Comparison of ENCODE assay signal across 8 cellular contexts in the genomic region with DNA sequence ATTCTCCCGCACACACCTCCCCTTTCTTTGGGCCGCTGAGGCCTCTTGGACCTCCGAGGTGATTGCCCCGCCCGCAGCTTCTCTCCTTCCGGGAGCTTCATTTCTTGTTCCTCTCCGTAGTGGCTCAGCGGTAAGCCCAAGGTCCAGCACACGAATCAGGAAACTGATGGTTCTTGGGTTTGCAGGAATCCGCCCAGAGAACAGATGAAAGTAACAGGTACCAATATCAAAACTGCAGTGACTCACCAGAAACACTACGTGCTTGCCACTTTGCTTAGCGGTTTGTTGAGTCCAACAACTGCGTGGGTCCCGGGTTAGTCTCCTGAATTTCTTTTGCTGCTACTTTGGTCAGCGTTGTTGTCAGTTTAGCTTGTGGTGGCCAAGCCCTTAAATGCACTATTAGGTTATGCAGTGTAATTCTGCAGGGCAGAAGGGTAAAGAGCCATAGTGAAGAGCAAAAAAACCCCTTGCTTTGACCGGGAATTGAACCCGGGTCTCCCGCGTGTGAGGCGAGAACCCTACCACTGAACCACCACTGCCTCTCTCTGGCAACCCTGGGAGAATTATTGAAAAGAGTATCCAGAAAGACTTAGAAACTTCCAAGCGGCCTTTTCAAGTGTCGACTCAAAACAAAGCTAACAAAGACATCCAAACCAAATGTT.
DNase-seq lines count a peak whose midpoint lies in the region; ATAC-seq, FAIRE-seq and TF ChIP-seq lines count a peak whose summit lies in the region.
"Not testable (repeated sequence)": the region's sequence is repeated elsewhere in the genome, so short reads cannot be mapped to it uniquely, and the experiment has no call there.

No MANE protein-coding gene starts in this region.

- H3K56ac ChIP-seq in mesendoderm (ENCODE audit: low read length) = not testable (repeated sequence)

- not testable (repeated sequence) for H4K8ac ChIP-seq in mesendoderm (ENCODE audit: low read depth, low read length)

- not testable (repeated sequence) for H3K9ac ChIP-seq in endothelial cell of umbilical vein (replicated peaks; ENCODE audit: extremely low read depth, insufficient read depth, low read length); mesendoderm (ENCODE audit: low read length)

- H3K9me1 ChIP-seq in endothelial cell of umbilical vein (replicated peaks; ENCODE audit: control insufficient read depth, extremely low read depth, insufficient read depth, low read length) = not testable (repeated sequence)

- H4K20me1 ChIP-seq in endothelial cell of umbilical vein (replicated peaks; ENCODE audit: control insufficient read depth, extremely low read depth, insufficient read depth, low read length) = not testable (repeated sequence)

- H3K9me3 ChIP-seq in endothelial cell of umbilical vein (replicated peaks; ENCODE audit: control insufficient read depth, insufficient read depth, low read length) = not testable (repeated sequence)

- CTCF ChIA-PET in endothelial cell of umbilical vein (lab: Charles Lee) = not testable (repeated sequence)

- H3K4me2 ChIP-seq in endothelial cell of umbilical vein (ENCODE audit: insufficient read depth, low read length); mesendoderm (ENCODE audit: low read length): not testable (repeated sequence)

- H3K36me3 ChIP-seq in endothelial cell of umbilical vein (ENCODE audit: control insufficient read depth in 2 of 2, extremely low read depth in 1 of 2, insufficient read depth in 2 of 2, low read length in 2 of 2); mesendoderm (ENCODE audit: control insufficient read depth, insufficient read depth, low read length): not testable (repeated sequence)

- not testable (repeated sequence) for H3K23ac ChIP-seq in mesendoderm (ENCODE audit: low read length)

- H3K27me3 Mint-ChIP-seq in activated T-cell treated with anti-CD3 and anti-CD28 coated beads, Interleukin-2, amount 50 U/mL, for 24 hours = not testable (repeated sequence)

- TF ChIP-seq POLR2A in endothelial cell of umbilical vein (IDR thresholded peaks at IDR 0.05; ENCODE audit: low read depth, low read length) = not testable (repeated sequence)

- H2AK5ac ChIP-seq in mesendoderm (ENCODE audit: low read length) = not testable (repeated sequence)

- TF ChIP-seq CTCF in endothelial cell of umbilical vein (IDR thresholded peaks at IDR 0.05; ENCODE audit: extremely low read depth in 1 of 2, insufficient read depth in 1 of 2, low read depth in 1 of 2, low read length in 2 of 2) = not testable (repeated sequence)

- intact Hi-C loops in endothelial cell of umbilical vein (cut with micrococcal nuclease) = not testable (repeated sequence)

- peak; percentile 54 for FAIRE-seq in endothelial cell of umbilical vein (lab: Jason Lieb, UNC)

- H3K27ac Mint-ChIP-seq in activated T-cell treated with anti-CD3 and anti-CD28 coated beads, Interleukin-2, amount 50 U/mL, for 24 hours = peak overlapping the region; percentile 98

- dilution Hi-C loops in endothelial cell of umbilical vein (cut with MboI; ENCODE audit: extremely low pct_ligation_motif_present, low sequenced_read_pairs) = not testable (repeated sequence)

- no CpG with 5 or more reads among the region's 22 CpGs for WGBS in mesendoderm (ENCODE audit: extremely low coverage, insufficient coverage, low lambda C conversion rate)

- not testable (repeated sequence) for H2BK15ac ChIP-seq in mesendoderm (replicated peaks; ENCODE audit: low read depth)

- not testable (repeated sequence) for H3K4me1 Mint-ChIP-seq in activated T-cell treated with anti-CD3 and anti-CD28 coated beads, Interleukin-2, amount 50 U/mL, for 24 hours (ENCODE audit: low read depth)

- H2BK5ac ChIP-seq in mesendoderm (ENCODE audit: low read length) = not testable (repeated sequence)

- not testable (repeated sequence) for H3K36me3 Mint-ChIP-seq in activated T-cell treated with anti-CD3 and anti-CD28 coated beads, Interleukin-2, amount 50 U/mL, for 24 hours (ENCODE audit: low read depth)

- not testable (repeated sequence) for H3K79me1 ChIP-seq in mesendoderm (ENCODE audit: low read length)

- not testable (repeated sequence) for H3K9me3 Mint-ChIP-seq in activated T-cell treated with anti-CD3 and anti-CD28 coated beads, Interleukin-2, amount 50 U/mL, for 24 hours

- not testable (repeated sequence) for H3K4me3 ChIP-seq in endothelial cell of umbilical vein (replicated peaks in 1 of 3; ENCODE audit: insufficient read depth in 1 of 3, low read depth in 1 of 3, low read length in 3 of 3); mesendoderm (ENCODE audit: low read length)

- POLR2A ChIA-PET in endothelial cell of umbilical vein (lab: Charles Lee) = not testable (repeated sequence)

- H3K4me3 Mint-ChIP-seq in activated T-cell treated with anti-CD3 and anti-CD28 coated beads, Interleukin-2, amount 50 U/mL, for 24 hours = peak overlapping the region; percentile 75

- H4K5ac ChIP-seq in mesendoderm (ENCODE audit: low read length) = not testable (repeated sequence)

- H3K27ac ChIP-seq in endothelial cell of umbilical vein (ENCODE audit: insufficient read depth, low read depth, low read length); mesendoderm (ENCODE audit: low read depth, low read length): not testable (repeated sequence)

- H3K4me1 ChIP-seq in endothelial cell of umbilical vein (ENCODE audit: control insufficient read depth, extremely low read depth, insufficient read depth, low read length); mesendoderm (ENCODE audit: control insufficient read depth, low read depth, low read length): not testable (repeated sequence)

- H3K18ac ChIP-seq in mesendoderm (ENCODE audit: low read length) = not testable (repeated sequence)

- ATAC-seq in GM21717 (IDR thresholded peaks at IDR 0.05; ENCODE audit: unreplicated experiment) = peak; percentile 91

- H3K27me3 ChIP-seq in endothelial cell of umbilical vein (ENCODE audit: control insufficient read depth in 2 of 2, insufficient read depth in 2 of 2, low read length in 2 of 2); mesendoderm (ENCODE audit: insufficient read depth, low read length, poor library complexity): not testable (repeated sequence)

- not testable (repeated sequence) for H2BK120ac ChIP-seq in mesendoderm (ENCODE audit: low read depth, low read length)

- BruUV-seq in endothelial cell of umbilical vein (replicated peaks; lab: Mats Ljungman, UMichigan) = TSS peak; percentile 100

- not testable (repeated sequence) for H3K4ac ChIP-seq in mesendoderm (ENCODE audit: low read depth, low read length)

- H2AFZ ChIP-seq in endothelial cell of umbilical vein (ENCODE audit: low read depth, low read length) = not testable (repeated sequence)

- DNase-seq in COLO668 (lab: John Stamatoyannopoulos, UW; ENCODE audit: unreplicated experiment) (peak; percentile 69), HuH-7.5 (ENCODE audit: low spot score) (peak; percentile 23), SHP77 (lab: John Stamatoyannopoulos, UW) (peak; percentile 79 to 88), endothelial cell of umbilical vein (ENCODE audit: low read depth, low spot score) (peak; percentile 59), mesendoderm (peak; percentile 78)
- DNase-seq in activated T-cell treated with anti-CD3 and anti-CD28 coated beads, Interleukin-2, amount 50 U/mL, for 24 hours = peak; percentile 85
- DNase-seq in stimulated activated CD4-positive, alpha-beta T cell treated with anti-CD3 and anti-CD28 coated beads, TNF-alpha, amount 100 ng/mL, for 4 hours (ENCODE audit: low read depth in 3 of 3) = peak in 2 of 3 experiments; percentile 27 to 50

- H3K79me2 ChIP-seq in endothelial cell of umbilical vein (ENCODE audit: control insufficient read depth, insufficient read depth, low read length); mesendoderm (ENCODE audit: control insufficient read depth, insufficient read depth, low read length): not testable (repeated sequence)

Comparison
In these comparisons a context has a peak if more than half of its experiments do, and no peak if none do; other contexts are left out.
1. DNase-seq: peak in every context shown above with its lines; median percentile 85 in activated T-cell treated with anti-CD3 and anti-CD28 coated beads, Interleukin-2, amount 50 U/mL, for 24 hours; 84 in SHP77; 78 in mesendoderm; 69 in COLO668; 59 in endothelial cell of umbilical vein; 38 in stimulated activated CD4-positive, alpha-beta T cell treated with anti-CD3 and anti-CD28 coated beads, TNF-alpha, amount 100 ng/mL, for 4 hours; 23 in HuH-7.5.